ENCODE assay signal across 26 cellular contexts in the genomic region with DNA sequence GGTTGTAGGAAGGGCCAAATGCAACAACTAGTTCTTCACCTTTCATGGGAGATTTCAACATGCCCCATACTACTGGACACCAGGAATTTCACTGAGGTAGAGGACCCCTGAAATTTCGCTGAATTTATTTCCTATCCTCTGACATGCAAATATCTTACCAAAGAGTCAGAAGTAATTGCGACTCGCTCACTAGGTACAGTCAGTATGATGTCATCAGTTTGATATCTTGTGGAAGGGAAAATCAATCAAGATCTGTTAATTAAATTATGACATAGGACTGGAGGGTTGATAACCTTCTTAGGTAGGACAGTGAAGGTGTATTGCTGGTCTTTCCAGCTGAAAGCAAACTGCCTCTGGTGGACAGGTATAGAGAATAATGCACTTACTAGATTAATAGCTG.
"Had no signal": no experiment of that assay in that cellular context is flagged by ENCODE, and none has a peak within 500 bp of the region (broad histone marks: within the 10 kb centered on the region; RNA-seq: fewer than 3 reads in every experiment).

No MANE protein-coding gene starts in this region.

- H3K27ac ChIP-seq: ascending aorta, breast epithelium, coronary artery, dorsolateral prefrontal cortex, foreskin keratinocyte, gastroesophageal sphincter had no signal

- ATAC-seq: activated CD4-positive, alpha-beta T cell treated with anti-CD3 and anti-CD28 coated beads for 36 hours; activated naive CD4-positive, alpha-beta T cell treated with anti-CD3 and anti-CD28 coated beads, Interleukin-2, amount 50 U/mL, for 72 hours; activated T-cell treated with anti-CD3 and anti-CD28 coated beads, Interleukin-2, amount 50 U/mL, for 72 hours; esophagus mucosa; foreskin keratinocyte; gastroesophageal sphincter had no signal

- H3K9me3 ChIP-seq: ascending aorta, breast epithelium, gastroesophageal sphincter had no signal

- H3K36me3 ChIP-seq: ascending aorta, breast epithelium, gastroesophageal sphincter had no signal

- H3K27me3 ChIP-seq: ascending aorta, breast epithelium, dorsolateral prefrontal cortex, foreskin keratinocyte, gastroesophageal sphincter had no signal

- H3K4me3 ChIP-seq: ascending aorta, breast epithelium, coronary artery, dorsolateral prefrontal cortex, gastroesophageal sphincter had no signal

- H3K4me1 ChIP-seq: ascending aorta, breast epithelium, foreskin keratinocyte, gastroesophageal sphincter had no signal

- DNase-seq: activated CD4-positive, alpha-beta memory T cell treated with anti-CD3 and anti-CD28 coated beads, Interleukin-2, amount 10 ng/mL, durations not matched to agents 7 days and 5 days; activated CD4-positive, alpha-beta T cell treated with anti-CD3 and anti-CD28 coated beads for 36 hours; activated CD4-positive, alpha-beta T cell treated with anti-CD3 and anti-CD28 coated beads, Interleukin-2, amount 10 ng/mL, durations not matched to agents 24 days and 14 days; activated CD4-positive, alpha-beta T cell treated with anti-CD3 and anti-CD28 coated beads, Interleukin-2, amount 50 U/mL, for 4 hours; activated CD4-positive, CD25-positive, alpha-beta regulatory T cell; activated CD4-positive, CD25-positive, alpha-beta regulatory T cell treated with anti-CD3 and anti-CD28 coated beads, Interleukin-2, amount 50 U/mL, for 72 hours; activated CD8-positive, alpha-beta memory T cell treated with anti-CD3 and anti-CD28 coated beads, Interleukin-2, amount 50 U/mL, for 48 hours; activated gamma-delta T cell; activated naive CD4-positive, alpha-beta T cell; activated naive CD4-positive, alpha-beta T cell treated with anti-CD3 and anti-CD28 coated beads, Interleukin-2, amount 10 ng/mL, durations not matched to agents 7 days and 5 days; activated naive CD8-positive, alpha-beta T cell treated with anti-CD3 and anti-CD28 coated beads, Interleukin-2, amount 10 ng/mL, durations not matched to agents 7 days and 5 days; activated T-cell treated with anti-CD3 and anti-CD28 coated beads for 4 hours; activated T-cell treated with anti-CD3 and anti-CD28 coated beads, Interleukin-2, amount 50 U/mL, for 24 hours; activated T-cell treated with anti-CD3 and anti-CD28 coated beads, Interleukin-2, amount 50 U/mL, for 72 hours; dorsolateral prefrontal cortex; effector memory CD4-positive, alpha-beta T cell; endodermal cell; foreskin keratinocyte; head of caudate nucleus; T-helper 2 cell had no signal
